9 cellular contexts compared by ENCODE assay signal in the genomic region with DNA sequence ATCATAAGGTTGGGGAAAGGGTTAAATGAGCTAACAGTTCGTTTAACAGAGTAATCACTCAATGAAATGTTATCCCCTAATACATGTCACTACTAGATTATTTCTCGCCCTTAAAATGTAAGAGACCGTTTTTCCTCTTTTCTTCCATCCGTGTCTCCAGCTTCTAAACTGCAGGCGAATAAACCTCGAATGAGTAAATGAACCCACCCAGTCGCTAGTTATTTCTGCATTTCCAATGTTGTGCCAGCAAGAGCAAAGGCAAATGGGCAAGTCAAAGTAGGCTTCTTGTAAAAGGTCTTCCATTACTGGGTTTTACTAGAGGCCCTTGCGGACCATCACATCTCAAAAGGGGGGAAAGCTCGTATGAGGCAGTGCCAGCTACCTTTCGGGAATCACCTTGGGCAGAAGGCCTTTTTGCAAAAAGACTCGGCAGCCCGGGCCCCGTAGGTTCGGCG.
DNase-seq lines count a peak whose midpoint lies in the region; FAIRE-seq and TF ChIP-seq lines count a peak whose summit lies in the region.
"Had no signal": no experiment of that assay in that cellular context is flagged by ENCODE, and none has a peak within 500 bp of the region (broad histone marks: within the 10 kb centered on the region; RNA-seq: fewer than 3 reads in every experiment).

No MANE protein-coding gene starts in this region.

- H3K36me3 ChIP-seq in KOPT-K1 (ENCODE audit: insufficient read depth, low read length): no peaks in the 10 kb centered on the region
- H3K36me3 ChIP-seq in neuron (ENCODE audit: insufficient read depth, low read length): no peaks in the 10 kb centered on the region

- TF ChIP-seq CTCF in GM12865 (IDR thresholded peaks at IDR 0.05; ENCODE audit: insufficient read depth, low read depth, low read length, missing control alignments) (no peak), D721Med (IDR thresholded peaks at IDR 0.05; ENCODE audit: insufficient read depth, missing control alignments) (no peak)

- DNase-seq in GM12865 (ENCODE audit: low read depth) (no peak), D721Med (ENCODE audit: insufficient read length, low spot score) (no peak), kidney glomerular epithelial cell (lab: John Stamatoyannopoulos, UW) (no peak), middle frontal gyrus (ENCODE audit: extremely low spot score, low spot score) (no peak)
- no peak for DNase-seq in stimulated activated CD4-positive, alpha-beta T cell treated with anti-CD3 and anti-CD28 coated beads, Interleukin-4, amount 100 ng/mL, for 24 hours

- H3K9me3 ChIP-seq in KOPT-K1 (ENCODE audit: insufficient read depth, low read length, poor library complexity, severe bottlenecking) (no peaks in the 10 kb centered on the region), neuron (ENCODE audit: low read length) (no peaks in the 10 kb centered on the region)

- peaks cover 3% of the 10 kb centered on the region for H3K27me3 Mint-ChIP-seq in dendritic cell treated with granulocyte-macrophage colony-stimulating factor and Interleukin-4, amounts not matched to agents 40 ng/mL and 50 ng/mL, for 4 days

- peak overlapping the region; percentile 98 for H2AFZ ChIP-seq in neuron (ENCODE audit: low read depth, low read length)

- peak overlapping the region; percentile 65 for H3K27ac ChIP-seq in KOPT-K1 (ENCODE audit: low read depth, low read length, poor library complexity, severe bottlenecking)

- peak overlapping the region; percentile 98 for H3K4me3 ChIP-seq in GM12865 (ENCODE audit: low read depth, low read length)
- peak overlapping the region; percentile 67 for H3K4me3 ChIP-seq in neuron (ENCODE audit: low read length)

- H3K9me3 Mint-ChIP-seq in dendritic cell treated with granulocyte-macrophage colony-stimulating factor and Interleukin-4, amounts not matched to agents 40 ng/mL and 50 ng/mL, for 4 days: no peaks in the 10 kb centered on the region

- intact Hi-C loops in dendritic cell treated with granulocyte-macrophage colony-stimulating factor and Interleukin-4, amounts not matched to agents 40 ng/mL and 50 ng/mL, for 4 days (cut with micrococcal nuclease): loop anchor here (5.0 to 10.0 kb wide), 3 partner anchors 100 to 872 kb away; a partner anchor contains a TSS

- H3K4me1 ChIP-seq in neuron (ENCODE audit: insufficient read depth, low read length): peaks cover 22% of the 10 kb centered on the region

- peaks cover 14% of the 10 kb centered on the region for H3K36me3 Mint-ChIP-seq in dendritic cell treated with granulocyte-macrophage colony-stimulating factor and Interleukin-4, amounts not matched to agents 40 ng/mL and 50 ng/mL, for 4 days (ENCODE audit: low read depth)

- peaks cover 50% of the 10 kb centered on the region for H3K4me1 Mint-ChIP-seq in dendritic cell treated with granulocyte-macrophage colony-stimulating factor and Interleukin-4, amounts not matched to agents 40 ng/mL and 50 ng/mL, for 4 days (ENCODE audit: low read depth)

- peaks cover 3% of the 10 kb centered on the region for H3K27me3 ChIP-seq in neuron (ENCODE audit: insufficient read depth, low read length)

- peak overlapping the region; percentile 93 for H3K27ac Mint-ChIP-seq in dendritic cell treated with granulocyte-macrophage colony-stimulating factor and Interleukin-4, amounts not matched to agents 40 ng/mL and 50 ng/mL, for 4 days

- peak overlapping the region; percentile 87 for H3K4me3 Mint-ChIP-seq in dendritic cell treated with granulocyte-macrophage colony-stimulating factor and Interleukin-4, amounts not matched to agents 40 ng/mL and 50 ng/mL, for 4 days

- no peak for FAIRE-seq in D721Med (lab: Jason Lieb, UNC)
- FAIRE-seq: TTC549 had no signal
